Comparison of ENCODE assay signal across 1 cellular context in genomic region chr20:4919047-4919704, GRCh38.
TF ChIP-seq lines count a peak whose summit lies in the region.

No MANE protein-coding gene starts in this region.

TF ChIP-seq in GM23338, 12 proteins besides CTCF, POLR2A, EP300 and RAD21 (continued from another document):
- TF ChIP-seq, protein P1, sequence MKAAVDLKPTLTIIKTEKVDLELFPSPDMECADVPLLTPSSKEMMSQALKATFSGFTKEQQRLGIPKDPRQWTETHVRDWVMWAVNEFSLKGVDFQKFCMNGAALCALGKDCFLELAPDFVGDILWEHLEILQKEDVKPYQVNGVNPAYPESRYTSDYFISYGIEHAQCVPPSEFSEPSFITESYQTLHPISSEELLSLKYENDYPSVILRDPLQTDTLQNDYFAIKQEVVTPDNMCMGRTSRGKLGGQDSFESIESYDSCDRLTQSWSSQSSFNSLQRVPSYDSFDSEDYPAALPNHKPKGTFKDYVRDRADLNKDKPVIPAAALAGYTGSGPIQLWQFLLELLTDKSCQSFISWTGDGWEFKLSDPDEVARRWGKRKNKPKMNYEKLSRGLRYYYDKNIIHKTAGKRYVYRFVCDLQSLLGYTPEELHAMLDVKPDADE (IDR thresholded peaks at IDR 0.05), result no peak
- no peak for TF ChIP-seq CREB1 (CRISPR knock-in tag; IDR thresholded peaks at IDR 0.05; ENCODE audit: low read depth)
- TF ChIP-seq EZH2 (IDR thresholded peaks at IDR 0.05; ENCODE audit: low read depth, unreplicated experiment), result no peak
- TF ChIP-seq, protein P2, sequence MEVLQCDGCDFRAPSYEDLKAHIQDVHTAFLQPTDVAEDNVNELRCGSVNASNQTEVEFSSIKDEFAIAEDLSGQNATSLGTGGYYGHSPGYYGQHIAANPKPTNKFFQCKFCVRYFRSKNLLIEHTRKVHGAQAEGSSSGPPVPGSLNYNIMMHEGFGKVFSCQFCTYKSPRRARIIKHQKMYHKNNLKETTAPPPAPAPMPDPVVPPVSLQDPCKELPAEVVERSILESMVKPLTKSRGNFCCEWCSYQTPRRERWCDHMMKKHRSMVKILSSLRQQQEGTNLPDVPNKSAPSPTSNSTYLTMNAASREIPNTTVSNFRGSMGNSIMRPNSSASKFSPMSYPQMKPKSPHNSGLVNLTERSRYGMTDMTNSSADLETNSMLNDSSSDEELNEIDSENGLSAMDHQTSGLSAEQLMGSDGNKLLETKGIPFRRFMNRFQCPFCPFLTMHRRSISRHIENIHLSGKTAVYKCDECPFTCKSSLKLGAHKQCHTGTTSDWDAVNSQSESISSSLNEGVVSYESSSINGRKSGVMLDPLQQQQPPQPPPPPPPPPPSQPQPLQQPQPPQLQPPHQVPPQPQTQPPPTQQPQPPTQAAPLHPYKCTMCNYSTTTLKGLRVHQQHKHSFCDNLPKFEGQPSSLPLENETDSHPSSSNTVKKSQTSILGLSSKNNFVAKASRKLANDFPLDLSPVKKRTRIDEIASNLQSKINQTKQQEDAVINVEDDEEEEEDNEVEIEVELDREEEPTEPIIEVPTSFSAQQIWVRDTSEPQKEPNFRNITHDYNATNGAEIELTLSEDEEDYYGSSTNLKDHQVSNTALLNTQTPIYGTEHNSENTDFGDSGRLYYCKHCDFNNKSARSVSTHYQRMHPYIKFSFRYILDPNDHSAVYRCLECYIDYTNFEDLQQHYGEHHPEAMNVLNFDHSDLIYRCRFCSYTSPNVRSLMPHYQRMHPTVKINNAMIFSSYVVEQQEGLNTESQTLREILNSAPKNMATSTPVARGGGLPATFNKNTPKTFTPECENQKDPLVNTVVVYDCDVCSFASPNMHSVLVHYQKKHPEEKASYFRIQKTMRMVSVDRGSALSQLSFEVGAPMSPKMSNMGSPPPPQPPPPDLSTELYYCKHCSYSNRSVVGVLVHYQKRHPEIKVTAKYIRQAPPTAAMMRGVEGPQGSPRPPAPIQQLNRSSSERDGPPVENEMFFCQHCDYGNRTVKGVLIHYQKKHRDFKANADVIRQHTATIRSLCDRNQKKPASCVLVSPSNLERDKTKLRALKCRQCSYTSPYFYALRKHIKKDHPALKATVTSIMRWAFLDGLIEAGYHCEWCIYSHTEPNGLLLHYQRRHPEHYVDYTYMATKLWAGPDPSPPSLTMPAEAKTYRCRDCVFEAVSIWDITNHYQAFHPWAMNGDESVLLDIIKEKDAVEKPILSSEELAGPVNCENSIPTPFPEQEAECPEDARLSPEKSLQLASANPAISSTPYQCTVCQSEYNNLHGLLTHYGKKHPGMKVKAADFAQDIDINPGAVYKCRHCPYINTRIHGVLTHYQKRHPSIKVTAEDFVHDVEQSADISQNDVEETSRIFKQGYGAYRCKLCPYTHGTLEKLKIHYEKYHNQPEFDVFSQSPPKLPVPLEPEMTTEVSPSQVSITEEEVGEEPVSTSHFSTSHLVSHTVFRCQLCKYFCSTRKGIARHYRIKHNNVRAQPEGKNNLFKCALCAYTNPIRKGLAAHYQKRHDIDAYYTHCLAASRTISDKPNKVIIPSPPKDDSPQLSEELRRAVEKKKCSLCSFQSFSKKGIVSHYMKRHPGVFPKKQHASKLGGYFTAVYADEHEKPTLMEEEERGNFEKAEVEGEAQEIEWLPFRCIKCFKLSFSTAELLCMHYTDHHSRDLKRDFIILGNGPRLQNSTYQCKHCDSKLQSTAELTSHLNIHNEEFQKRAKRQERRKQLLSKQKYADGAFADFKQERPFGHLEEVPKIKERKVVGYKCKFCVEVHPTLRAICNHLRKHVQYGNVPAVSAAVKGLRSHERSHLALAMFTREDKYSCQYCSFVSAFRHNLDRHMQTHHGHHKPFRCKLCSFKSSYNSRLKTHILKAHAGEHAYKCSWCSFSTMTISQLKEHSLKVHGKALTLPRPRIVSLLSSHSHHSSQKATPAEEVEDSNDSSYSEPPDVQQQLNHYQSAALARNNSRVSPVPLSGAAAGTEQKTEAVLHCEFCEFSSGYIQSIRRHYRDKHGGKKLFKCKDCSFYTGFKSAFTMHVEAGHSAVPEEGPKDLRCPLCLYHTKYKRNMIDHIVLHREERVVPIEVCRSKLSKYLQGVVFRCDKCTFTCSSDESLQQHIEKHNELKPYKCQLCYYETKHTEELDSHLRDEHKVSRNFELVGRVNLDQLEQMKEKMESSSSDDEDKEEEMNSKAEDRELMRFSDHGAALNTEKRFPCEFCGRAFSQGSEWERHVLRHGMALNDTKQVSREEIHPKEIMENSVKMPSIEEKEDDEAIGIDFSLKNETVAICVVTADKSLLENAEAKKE (CRISPR knock-in tag; IDR thresholded peaks at IDR 0.05), result no peak
- TF ChIP-seq NANOG (IDR thresholded peaks at IDR 0.05; ENCODE audit: borderline replicate concordance), result no peak
- TF ChIP-seq JUNB (IDR thresholded peaks at IDR 0.05; ENCODE audit: unreplicated experiment), result no peak
